In the genomic region with DNA sequence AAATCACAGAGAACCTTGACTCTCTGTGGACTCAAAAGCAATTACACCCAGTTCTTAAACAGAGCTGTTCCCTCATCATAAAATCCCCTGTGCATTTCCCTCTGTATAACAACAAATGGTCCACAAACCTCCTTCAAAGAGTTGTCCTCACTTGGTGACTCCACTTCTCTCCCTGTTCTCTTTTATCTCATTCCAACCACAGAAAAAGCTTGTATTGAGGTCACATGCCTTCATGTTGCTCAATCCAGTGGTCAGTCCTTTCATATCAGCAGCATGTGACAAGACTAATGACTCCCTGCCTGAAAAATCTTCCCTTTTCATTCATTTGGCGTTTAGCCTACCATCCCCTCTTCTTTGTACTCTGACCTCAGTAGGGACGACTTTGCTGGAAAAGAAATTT, we compare ENCODE assay signal across 9 cellular contexts.
A peak's percentile ranks its signal among the peaks of the same experiment; 100 is the strongest.
DNase-seq lines count a peak whose midpoint lies in the region; ATAC-seq, FAIRE-seq and TF ChIP-seq lines count a peak whose summit lies in the region.
"Had no signal": no experiment of that assay in that cellular context is flagged by ENCODE, and none has a peak within 500 bp of the region (broad histone marks: within the 10 kb centered on the region; RNA-seq: fewer than 3 reads in every experiment).

No MANE protein-coding gene starts in this region.

- no peak for TF ChIP-seq CTCF in coronary artery (IDR thresholded peaks at IDR 0.05)

- H3K4me3 ChIP-seq in coronary artery (no peak overlapping the region), stomach smooth muscle (ENCODE audit: low read length in 2 of 2) (no peak overlapping the region)

- H3K9ac ChIP-seq in stomach smooth muscle (ENCODE audit: low read length in 2 of 2) = no peak overlapping the region

- H3K27ac ChIP-seq in coronary artery = peak overlapping the region; percentile 16 to 81
- peak overlapping the region; percentile 49 for H3K27ac ChIP-seq in stomach smooth muscle (ENCODE audit: low read length)

- H3K9me3 ChIP-seq in stomach smooth muscle (ENCODE audit: control insufficient read depth in 2 of 2, low read length in 2 of 2) = no peaks in the 10 kb centered on the region

- ATAC-seq in GM21360 (IDR thresholded peaks at IDR 0.05; ENCODE audit: unreplicated experiment) = peak; percentile 19
- ATAC-seq in HG03439 (IDR thresholded peaks at IDR 0.05; ENCODE audit: unreplicated experiment) = peak; percentile 18

- DNase-seq in coronary artery (ENCODE audit: low spot score) (no peak), NCI-H1105 (lab: John Stamatoyannopoulos, UW) (no peak), urothelium cell line (ENCODE audit: low spot score) (no peak), RKO (ENCODE audit: low spot score) (no peak)
- DNase-seq: HFFc6, T-helper 9 cell had no signal

- no peaks in the 10 kb centered on the region for H3K27me3 ChIP-seq in stomach smooth muscle (ENCODE audit: control insufficient read depth in 1 of 2, insufficient read depth in 2 of 2, low read length in 2 of 2)

- FAIRE-seq in urothelium cell line (lab: Jason Lieb, UNC) = no peak

- no peaks in the 10 kb centered on the region for H3K36me3 ChIP-seq in stomach smooth muscle (ENCODE audit: control insufficient read depth in 2 of 2, insufficient read depth in 2 of 2, low read length in 2 of 2)

- H3K4me1 ChIP-seq in stomach smooth muscle (ENCODE audit: control insufficient read depth, insufficient read depth, low read length) = peaks cover 22% of the 10 kb centered on the region
